In genomic region chr1:192445849-192446489, GRCh38 we compare ENCODE assay signal across 8 cellular contexts.
DNase-seq lines count a peak whose midpoint lies in the region; ATAC-seq and TF ChIP-seq lines count a peak whose summit lies in the region.

No MANE protein-coding gene starts in this region.

- intact Hi-C loops in Calu3 (cut with micrococcal nuclease; ENCODE audit: unreplicated experiment) = loop anchor here (2.0 to 10.0 kb wide), 4 partner anchors 135 to 1811 kb away; no protein-coding TSS in a partner anchor
- intact Hi-C loops in body of pancreas (cut with DNase I) = no loop called here
- intact Hi-C loops in right lobe of liver (cut with DNase I) = no loop called here

- 4 to 7% methylated on average over 6 of the region's 6 CpGs for WGBS in body of pancreas, 2 donors
- 5% methylated on average over 6 of the region's 6 CpGs for WGBS in right lobe of liver (ENCODE audit: insufficient coverage, low coverage, low lambda C conversion rate, missing lambda C conversion rate)

- no peaks in the 10 kb centered on the region for H3K36me3 Mint-ChIP-seq in Calu3 (ENCODE audit: insufficient read depth, unreplicated experiment)

- no TSS peak for BruUV-seq in Calu3 (replicated peaks; lab: Mats Ljungman, UMichigan)

- DNase-seq in Calu3 (peak; percentile 68), LNCaP clone FGC (ENCODE audit: low read depth) (peak; percentile 13), T-helper 1 cell (peak in 4 of 5 donors; percentile 17 to 50 (median 34)), body of pancreas (peak; percentile 44 to 68 (median 62)), right lobe of liver (peak in 1 of 3 donors; percentile 49)
- peak; percentile 20 for DNase-seq in stimulated activated CD8-positive, alpha-beta memory T cell treated with anti-CD3 and anti-CD28 coated beads, Interleukin-15, amount 100 ng/mL, for 24 hours (ENCODE audit: low read depth)

- H3K27ac Mint-ChIP-seq in Calu3 (ENCODE audit: unreplicated experiment) = no peak overlapping the region

- H3K27me3 ChIP-seq in body of pancreas (no peaks in the 10 kb centered on the region), right lobe of liver (no peaks in the 10 kb centered on the region)

- H3K27ac ChIP-seq in body of pancreas = no peak overlapping the region
- no peak overlapping the region for H3K27ac ChIP-seq in right lobe of liver

- no peak overlapping the region for H3K4me3 Mint-ChIP-seq in Calu3 (ENCODE audit: low read depth, unreplicated experiment)

- TF ChIP-seq POLR2A in body of pancreas (IDR thresholded peaks at IDR 0.05) (no peak), right lobe of liver (IDR thresholded peaks at IDR 0.05) (no peak)

- CTCF ChIA-PET in Calu3 (lab: Charles Lee) = no interaction called here

- H3K27me3 Mint-ChIP-seq in Calu3 (ENCODE audit: unreplicated experiment) = no peaks in the 10 kb centered on the region

- peaks cover 42% of the 10 kb centered on the region for H3K4me1 Mint-ChIP-seq in Calu3 (ENCODE audit: low read depth, unreplicated experiment)

- H3K9me3 ChIP-seq in body of pancreas (no peaks in the 10 kb centered on the region), right lobe of liver (no peaks in the 10 kb centered on the region)

- TF ChIP-seq CTCF in Calu3 (IDR thresholded peaks at IDR 0.05; ENCODE audit: unreplicated experiment) = peak; percentile 71
- peak; percentile 64 for TF ChIP-seq CTCF in LNCaP clone FGC (IDR thresholded peaks at IDR 0.05; ENCODE audit: control insufficient read depth, extremely low read depth, insufficient read depth)
- peak; percentile 73 to 98 (median 80) for TF ChIP-seq CTCF in body of pancreas (IDR thresholded peaks at IDR 0.05)
- peak; percentile 75 to 91 (median 88) for TF ChIP-seq CTCF in right lobe of liver (IDR thresholded peaks at IDR 0.05)

- no peaks in the 10 kb centered on the region for H3K36me3 ChIP-seq in body of pancreas (replicated peaks in 1 of 2; ENCODE audit: insufficient read depth in 1 of 2, low read depth in 2 of 2)
- H3K36me3 ChIP-seq in right lobe of liver = no peaks in the 10 kb centered on the region

- H3K9me3 Mint-ChIP-seq in Calu3 (ENCODE audit: low read depth, unreplicated experiment) = no peaks in the 10 kb centered on the region

- H3K4me1 ChIP-seq in body of pancreas (no peaks in the 10 kb centered on the region), right lobe of liver (no peaks in the 10 kb centered on the region)

- H3K4me3 ChIP-seq in LNCaP clone FGC (ENCODE audit: low read depth, low read length) (no peak overlapping the region), body of pancreas (no peak overlapping the region), right lobe of liver (no peak overlapping the region)

- ATAC-seq in GM21367 (IDR thresholded peaks at IDR 0.05; ENCODE audit: unreplicated experiment) = peak; percentile 76
- peak; percentile 45 for ATAC-seq in body of pancreas
- peak; percentile 48 to 70 (median 62) for ATAC-seq in right lobe of liver
- ATAC-seq in GM21576 (IDR thresholded peaks at IDR 0.05; ENCODE audit: unreplicated experiment) = no peak
